8 cellular contexts compared by ENCODE assay signal in the genomic region with DNA sequence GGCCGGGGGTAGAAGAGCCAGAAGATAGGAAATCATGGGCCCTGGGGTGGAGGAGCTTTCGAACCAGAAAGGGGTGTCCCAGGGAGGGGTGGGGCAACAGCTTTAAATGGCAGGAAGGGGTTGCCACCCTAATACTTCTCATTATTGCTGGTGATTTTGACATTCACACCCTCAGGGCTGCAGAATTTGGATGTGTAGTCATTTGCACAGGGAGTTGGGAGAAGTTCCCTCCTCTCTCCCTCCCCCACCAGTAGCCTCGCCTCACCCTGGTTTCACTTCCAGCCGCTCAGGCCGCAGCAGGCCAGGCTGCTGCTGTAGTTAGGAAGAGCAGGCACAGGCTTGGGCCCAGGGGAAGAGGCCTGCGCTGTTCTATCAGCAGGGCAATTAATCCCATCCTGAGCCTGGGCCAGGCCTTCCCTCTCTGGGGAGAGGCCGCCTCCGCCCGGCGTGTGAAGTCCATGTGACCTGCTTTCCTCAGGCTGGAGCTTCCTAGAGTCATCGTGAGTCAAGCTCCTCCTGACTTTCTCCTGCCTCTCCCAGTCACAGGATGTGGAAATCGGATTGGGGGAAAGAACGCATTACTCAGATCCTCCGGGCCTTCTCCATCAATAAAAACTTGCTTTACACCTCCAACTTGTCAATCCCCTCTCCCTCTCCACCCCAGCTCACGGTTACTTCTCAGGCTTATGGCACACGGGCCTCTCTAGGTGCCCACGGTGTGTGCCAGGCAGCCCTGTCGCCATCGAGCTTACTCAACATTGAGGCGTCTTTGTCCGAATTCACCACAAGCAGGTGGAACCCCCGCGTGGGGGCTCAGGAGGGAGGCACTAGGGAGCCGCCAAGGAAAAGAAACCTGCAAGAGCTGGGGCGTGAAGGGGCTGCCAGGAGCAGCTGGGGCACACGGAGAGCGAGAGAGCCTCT. TPM values are rescaled to one million over a fixed set of nuclear protein-coding genes. Genes with fewer than 3 reads are reported as not detected.
DNase-seq lines count a peak whose midpoint lies in the region; ATAC-seq, FAIRE-seq and TF ChIP-seq lines count a peak whose summit lies in the region.

No MANE protein-coding gene starts in this region.

- peak overlapping the region; percentile 75 to 84 (median 78) for H3K27ac ChIP-seq in esophagus muscularis mucosa (replicated peaks in 1 of 4)
- peak overlapping the region; percentile 87 for H3K27ac ChIP-seq in muscle layer of duodenum (ENCODE audit: low read length)

- POLR2A ChIA-PET in activated CD4-positive, alpha-beta T cell treated with anti-CD3 and anti-CD28 coated beads, Interleukin-2, amount 10 ng/mL, durations not matched to agents 7 days and 5 days (lab: Charles Lee): no interaction called here

- no peak for TF ChIP-seq POLR2A in esophagus muscularis mucosa (IDR thresholded peaks at IDR 0.05; ENCODE audit: low read depth)

- no peaks in the 10 kb centered on the region for H3K4me1 Mint-ChIP-seq in activated CD4-positive, alpha-beta T cell treated with anti-CD3 and anti-CD28 coated beads, Interleukin-2, amount 10 ng/mL, durations not matched to agents 7 days and 5 days

- 81% methylated on average over 19 of the region's 27 CpGs for WGBS in esophagus muscularis mucosa

- H3K4me3 Mint-ChIP-seq in activated CD4-positive, alpha-beta T cell treated with anti-CD3 and anti-CD28 coated beads, Interleukin-2, amount 10 ng/mL, durations not matched to agents 7 days and 5 days: no peak overlapping the region

- no peaks in the 10 kb centered on the region for H3K36me3 Mint-ChIP-seq in activated CD4-positive, alpha-beta T cell treated with anti-CD3 and anti-CD28 coated beads, Interleukin-2, amount 10 ng/mL, durations not matched to agents 7 days and 5 days (ENCODE audit: low read depth)

- intact Hi-C loops in esophagus muscularis mucosa (cut with DNase I): no loop called here

- TF ChIP-seq CTCF in esophagus muscularis mucosa (IDR thresholded peaks at IDR 0.05): no peak

- no peaks in the 10 kb centered on the region for H3K27me3 ChIP-seq in esophagus muscularis mucosa
- H3K27me3 ChIP-seq in muscle layer of duodenum (ENCODE audit: low read depth, low read length): no peaks in the 10 kb centered on the region

- H3K4me1 ChIP-seq in esophagus muscularis mucosa: peaks cover 19 to 39% (median 35%) of the 10 kb centered on the region in 4 donors
- peaks cover 14 to 31% of the 10 kb centered on the region in 2 donors for H3K4me1 ChIP-seq in muscle layer of duodenum (ENCODE audit: control insufficient read depth in 1 of 2, insufficient read depth in 2 of 2, low read length in 2 of 2)

- H3K9me3 ChIP-seq in esophagus muscularis mucosa (no peaks in the 10 kb centered on the region), muscle layer of duodenum (ENCODE audit: control insufficient read depth in 1 of 2, low read length in 2 of 2) (no peaks in the 10 kb centered on the region)

- no peaks in the 10 kb centered on the region for H3K27me3 Mint-ChIP-seq in activated CD4-positive, alpha-beta T cell treated with anti-CD3 and anti-CD28 coated beads, Interleukin-2, amount 10 ng/mL, durations not matched to agents 7 days and 5 days

- FAIRE-seq in G401.6 (lab: Jason Lieb, UNC): peak; percentile 99

- DNase-seq in OCI-M1 (lab: John Stamatoyannopoulos, UW) (peak; percentile 31), esophagus muscularis mucosa (ENCODE audit: extremely low spot score) (peak; percentile 95)
- no peak for DNase-seq in stimulated activated CD4-positive, alpha-beta T cell treated with anti-CD3 and anti-CD28 coated beads, Interleukin-1b, Interleukin-23, amount 100 ng/mL, for 48 hours
- DNase-seq in activated CD4-positive, alpha-beta T cell treated with anti-CD3 and anti-CD28 coated beads, Interleukin-2, amount 10 ng/mL, durations not matched to agents 7 days and 5 days: no peak

- H3K4me3 ChIP-seq in esophagus muscularis mucosa (peak overlapping the region; percentile 4 to 23 (median 6)), muscle layer of duodenum (ENCODE audit: low read depth in 1 of 2, low read length in 2 of 2) (peak overlapping the region; percentile 7 to 9)

- no peak overlapping the region for H3K27ac Mint-ChIP-seq in activated CD4-positive, alpha-beta T cell treated with anti-CD3 and anti-CD28 coated beads, Interleukin-2, amount 10 ng/mL, durations not matched to agents 7 days and 5 days

- H3K9me3 Mint-ChIP-seq in activated CD4-positive, alpha-beta T cell treated with anti-CD3 and anti-CD28 coated beads, Interleukin-2, amount 10 ng/mL, durations not matched to agents 7 days and 5 days: no peaks in the 10 kb centered on the region

- H3K36me3 ChIP-seq in esophagus muscularis mucosa (no peaks in the 10 kb centered on the region), muscle layer of duodenum (ENCODE audit: control insufficient read depth in 1 of 2, insufficient read depth in 2 of 2, low read length in 2 of 2) (no peaks in the 10 kb centered on the region)

- TF ChIP-seq EP300 in esophagus muscularis mucosa (IDR thresholded peaks at IDR 0.05): no peak

- ATAC-seq in HG02571 (IDR thresholded peaks at IDR 0.05; ENCODE audit: unreplicated experiment): no peak
- no peak for ATAC-seq in HG02798 (IDR thresholded peaks at IDR 0.05; ENCODE audit: poor library complexity, unreplicated experiment)

- CTCF ChIA-PET in activated CD4-positive, alpha-beta T cell treated with anti-CD3 and anti-CD28 coated beads, Interleukin-2, amount 10 ng/mL, durations not matched to agents 7 days and 5 days (lab: Charles Lee): no interaction called here

RNA-seq across cellular contexts. Expression of a gene that starts 7.8 kb away (rescaled TPM):
- under 1 TPM in 2 of 4 donors, not detected in 2; 0.66 to 0.92 TPM for total RNA-seq in esophagus muscularis mucosa
- 1 to 10 TPM; 2.4 to 2.5 TPM for total RNA-seq in activated CD4-positive, alpha-beta T cell treated with anti-CD3 and anti-CD28 coated beads, Interleukin-2, amount 10 ng/mL, durations not matched to agents 7 days and 5 days

Comparison
In these comparisons a context has a peak if more than half of its experiments do, and no peak if none do; other contexts are left out.
1. DNase-seq: peak in OCI-M1 (single experiment) and esophagus muscularis mucosa (single experiment); none in stimulated activated CD4-positive, alpha-beta T cell treated with anti-CD3 and anti-CD28 coated beads, Interleukin-1b, Interleukin-23, amount 100 ng/mL, for 48 hours (single experiment) and activated CD4-positive, alpha-beta T cell treated with anti-CD3 and anti-CD28 coated beads, Interleukin-2, amount 10 ng/mL, durations not matched to agents 7 days and 5 days (single experiment).